17 cellular contexts compared by ENCODE assay signal in genomic region chr2:3635171-3636008, GRCh38. TPM values are rescaled to one million over a fixed set of nuclear protein-coding genes. Genes with fewer than 3 reads are reported as not detected.
DNase-seq lines count a peak whose midpoint lies in the region; ATAC-seq and TF ChIP-seq lines count a peak whose summit lies in the region.
"Had no signal": no experiment of that assay in that cellular context is flagged by ENCODE, and none has a peak within 500 bp of the region (broad histone marks: within the 10 kb centered on the region; RNA-seq: fewer than 3 reads in every experiment).

No MANE protein-coding gene starts in this region.

- DNase-seq in heart left ventricle (peak in 3 of 5 donors; percentile 13 to 47 (median 19)), left cardiac atrium (no peak), activated B cell treated with CpG ODN at 0.5 μM for 24 hours (peak; percentile 1), mesenteric fat pad (ENCODE audit: low spot score) (peak; percentile 81), aorta (peak; percentile 36 to 46), dedifferentiated amniotic fluid mesenchymal stem cell (ENCODE audit: extremely low spot score) (no peak), COLO829 (ENCODE audit: low spot score) (no peak)
- DNase-seq: AML-193; KBM-7; kidney glomerular epithelial cell; NCI-H1105 treated with DMSO at 0.1 percent for 48 hours; stimulated activated CD4-positive, alpha-beta T cell treated with anti-CD3 and anti-CD28 coated beads, Interleukin-4, amount 100 ng/mL, for 24 hours had no signal

- no peak overlapping the region for H3K27ac ChIP-seq in heart left ventricle
- no peak overlapping the region for H3K27ac ChIP-seq in aorta (ENCODE audit: low read depth in 1 of 2, low read length in 2 of 2)
- H3K27ac ChIP-seq: heart right ventricle had no signal

- no peaks in the 10 kb centered on the region for H3K36me3 ChIP-seq in heart left ventricle
- no peaks in the 10 kb centered on the region for H3K36me3 ChIP-seq in aorta (ENCODE audit: control insufficient read depth in 1 of 2, insufficient read depth in 2 of 2, low read length in 1 of 2)
- H3K36me3 ChIP-seq: heart right ventricle had no signal

- POLR2A ChIA-PET in activated B cell treated with CpG ODN at 0.5 μM for 24 hours (lab: Charles Lee), result no interaction called here

- ATAC-seq in heart left ventricle, result no peak
- no peak for ATAC-seq in left cardiac atrium
- ATAC-seq in activated B cell treated with CpG ODN at 0.5 μM for 24 hours (ENCODE audit: low read depth), result no peak
- no peak for ATAC-seq in aorta (ENCODE audit: low FRiP score)
- no peak for ATAC-seq in HG03097 (IDR thresholded peaks at IDR 0.05; ENCODE audit: low FRiP score, unreplicated experiment)
- ATAC-seq: heart right ventricle, SK-N-SH treated with all-trans-retinoic acid at 6 μM for 48 hours had no signal

- 82 to 84% (median 83%) methylated on average over 29 of the region's 29 CpGs for WGBS in heart left ventricle, 4 donors
- 80 to 81% methylated on average over 29 of the region's 29 CpGs for WGBS in aorta, 2 donors

- no peaks in the 10 kb centered on the region for H3K27me3 ChIP-seq in heart left ventricle
- H3K27me3 ChIP-seq in aorta (ENCODE audit: control insufficient read depth in 1 of 2, insufficient read depth in 2 of 2, low read length in 1 of 2), result no peaks in the 10 kb centered on the region
- H3K27me3 ChIP-seq: heart right ventricle had no signal

- no peak overlapping the region for H3K4me3 Mint-ChIP-seq in activated B cell treated with CpG ODN at 0.5 μM for 24 hours
- H3K4me3 Mint-ChIP-seq: activated naive CD8-positive, alpha-beta T cell had no signal

- TF ChIP-seq POLR2A in heart left ventricle (IDR thresholded peaks at IDR 0.05), result no peak

- peaks cover 3% of the 10 kb centered on the region for H3K27me3 Mint-ChIP-seq in activated B cell treated with CpG ODN at 0.5 μM for 24 hours
- H3K27me3 Mint-ChIP-seq: activated naive CD8-positive, alpha-beta T cell had no signal

- H3K9me3 ChIP-seq in heart left ventricle (no peaks in the 10 kb centered on the region), aorta (ENCODE audit: control insufficient read depth, low read length) (no peaks in the 10 kb centered on the region)
- H3K9me3 ChIP-seq: heart right ventricle had no signal

- no peak overlapping the region for H3K4me3 ChIP-seq in heart left ventricle
- H3K4me3 ChIP-seq in aorta (ENCODE audit: low read length in 2 of 2), result no peak overlapping the region
- H3K4me3 ChIP-seq: heart right ventricle had no signal

- no peak overlapping the region for H3K27ac Mint-ChIP-seq in activated B cell treated with CpG ODN at 0.5 μM for 24 hours
- H3K27ac Mint-ChIP-seq: activated naive CD8-positive, alpha-beta T cell had no signal

- TF ChIP-seq CTCF in heart left ventricle (IDR thresholded peaks at IDR 0.05), result no peak
- no peak for TF ChIP-seq CTCF in activated B cell treated with CpG ODN at 0.5 μM for 24 hours (IDR thresholded peaks at IDR 0.05)

- no peaks in the 10 kb centered on the region for H3K9me3 Mint-ChIP-seq in activated B cell treated with CpG ODN at 0.5 μM for 24 hours

- H3K36me3 Mint-ChIP-seq in activated B cell treated with CpG ODN at 0.5 μM for 24 hours (ENCODE audit: low read depth), result no peaks in the 10 kb centered on the region
- H3K36me3 Mint-ChIP-seq: activated naive CD8-positive, alpha-beta T cell had no signal

- peaks cover 0 to 2% (median 0%) of the 10 kb centered on the region in 12 donors for H3K4me1 ChIP-seq in heart left ventricle
- no peaks in the 10 kb centered on the region for H3K4me1 ChIP-seq in aorta (ENCODE audit: control insufficient read depth in 1 of 2, insufficient read depth in 2 of 2, low read length in 2 of 2)
- H3K4me1 ChIP-seq: heart right ventricle had no signal

- intact Hi-C loops in heart left ventricle (cut with DNase I), result no loop called here
- intact Hi-C loops in left cardiac atrium (cut with DNase I), result no loop called here
- intact Hi-C loops in activated B cell treated with CpG ODN at 0.5 μM for 24 hours (cut with micrococcal nuclease), result no loop called here
- intact Hi-C loops in aorta (cut with DNase I), result no loop called here

- no peaks in the 10 kb centered on the region for H3K4me1 Mint-ChIP-seq in activated B cell treated with CpG ODN at 0.5 μM for 24 hours

- CTCF ChIA-PET in activated B cell treated with CpG ODN at 0.5 μM for 24 hours (lab: Charles Lee), result no interaction called here

RNA-seq across cellular contexts. Expression of gene ALLC, which starts 22.6 kb away (rescaled TPM):
- total RNA-seq in heart left ventricle (not detected), left cardiac atrium (under 1 TPM in 1 of 2 donors, not detected in 1; 0.26 TPM), activated B cell treated with CpG ODN at 0.5 μM for 24 hours (not detected in 2 replicates), mesenteric fat pad (not detected), aorta (not detected)
- polyA plus RNA-seq in heart left ventricle (not detected), aorta (1 to 10 TPM; 1.4 to 5.3 TPM)
- total RNA-seq: heart right ventricle, OCI-LY7 had no signal

RNA-seq across cellular contexts. Expression of gene COLEC11, which starts 40.5 kb away (rescaled TPM):
- total RNA-seq in heart left ventricle, result 1 to 10 TPM; 2.3 to 9.9 (median 2.9) TPM
- 10 to 100 TPM in 1 of 2 donors, 1 to 10 TPM in 1; 8.8 to 12.5 TPM for polyA plus RNA-seq in heart left ventricle
- total RNA-seq in left cardiac atrium, result 10 to 100 TPM in 1 of 2 donors, 1 to 10 TPM in 1; 3.3 to 25.0 TPM
- total RNA-seq in activated B cell treated with CpG ODN at 0.5 μM for 24 hours, result not detected in 2 replicates
- 5.5 TPM for total RNA-seq in mesenteric fat pad
- 1 to 10 TPM; 1.4 to 1.7 TPM for total RNA-seq in aorta
- 10 to 100 TPM; 31.3 to 33.2 TPM for polyA plus RNA-seq in aorta

Comparison
In these comparisons a context has a peak if more than half of its experiments do, and no peak if none do; other contexts are left out.
1. DNase-seq: peak in heart left ventricle (3 of 5), activated B cell treated with CpG ODN at 0.5 μM for 24 hours (single experiment), mesenteric fat pad (single experiment) and aorta (2 of 2); none in left cardiac atrium (single experiment), dedifferentiated amniotic fluid mesenchymal stem cell (single experiment) and COLO829 (single experiment).